ENCODE assay signal across 10 cellular contexts in the genomic region with DNA sequence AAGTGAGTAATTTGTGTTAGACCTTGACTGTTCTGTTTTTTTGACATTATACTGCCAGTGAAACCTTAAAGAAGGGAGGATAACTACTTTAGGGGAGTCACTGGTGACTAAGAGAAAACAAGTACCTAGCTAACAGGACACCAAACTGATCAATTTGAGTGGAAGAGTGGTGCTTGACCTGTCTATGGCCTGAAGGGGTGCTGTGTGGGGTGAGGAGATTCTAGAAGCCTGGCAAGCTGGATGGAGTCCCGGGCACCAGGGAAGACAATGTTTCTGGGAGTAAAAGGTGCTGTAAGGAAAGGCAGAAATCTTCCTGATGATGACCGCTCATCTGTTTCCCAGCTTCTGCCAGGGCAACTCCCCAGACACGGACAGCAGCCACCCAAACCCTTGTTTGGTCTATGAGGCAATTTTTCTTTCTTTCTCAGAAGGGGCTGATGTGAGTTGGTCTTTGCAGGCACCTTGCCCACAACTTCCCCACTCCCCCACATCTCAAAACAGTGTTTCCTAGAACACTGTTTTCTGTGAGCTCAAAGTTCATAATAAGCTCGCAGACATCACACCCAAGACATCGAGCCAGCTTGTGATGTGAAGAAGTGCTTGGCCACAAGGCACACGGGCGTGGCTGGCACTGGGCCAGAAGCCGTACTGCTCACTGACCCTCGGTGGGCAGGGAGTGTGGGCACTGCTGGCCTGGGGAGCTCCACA. TPM values are rescaled to one million over a fixed set of nuclear protein-coding genes. Genes with fewer than 3 reads are reported as not detected.
DNase-seq lines count a peak whose midpoint lies in the region; ATAC-seq and TF ChIP-seq lines count a peak whose summit lies in the region.
"Had no signal": no experiment of that assay in that cellular context is flagged by ENCODE, and none has a peak within 500 bp of the region (broad histone marks: within the 10 kb centered on the region; RNA-seq: fewer than 3 reads in every experiment).

No MANE protein-coding gene starts in this region.

- ATAC-seq in HG03354 (IDR thresholded peaks at IDR 0.05; ENCODE audit: poor library complexity, severe bottlenecking, unreplicated experiment): peak; percentile 35
- peak; percentile 36 to 37 for ATAC-seq in activated CD4-positive, CD25-positive, alpha-beta regulatory T cell treated with anti-CD3 and anti-CD28 coated beads, Interleukin-2, amount 50 U/mL, for 24 hours
- ATAC-seq in HG03469 (IDR thresholded peaks at IDR 0.05; ENCODE audit: unreplicated experiment): no peak
- ATAC-seq in GM19463 (IDR thresholded peaks at IDR 0.05; ENCODE audit: unreplicated experiment): no peak
- no peak for ATAC-seq in GM19023 (IDR thresholded peaks at IDR 0.05; ENCODE audit: unreplicated experiment)

- H3K79me1 ChIP-seq in trophoblast cell (ENCODE audit: low read length): no peaks in the 10 kb centered on the region

- no peak overlapping the region for H2AK5ac ChIP-seq in trophoblast cell (ENCODE audit: low read length)

- no peak overlapping the region for H3K9ac ChIP-seq in trophoblast cell (ENCODE audit: low read length)

- H3K36me3 ChIP-seq in trophoblast cell (ENCODE audit: control insufficient read depth in 1 of 2, insufficient read depth in 2 of 2, low read length in 2 of 2): no peaks in the 10 kb centered on the region
- H3K36me3 ChIP-seq: SJSA1 had no signal

- H3K23ac ChIP-seq in trophoblast cell (ENCODE audit: low read length): no peak overlapping the region

- H4K8ac ChIP-seq in trophoblast cell (ENCODE audit: low read depth, low read length): no peak overlapping the region

- WGBS in trophoblast cell (ENCODE audit: extremely low coverage, insufficient coverage, insufficient read length): no CpG with 5 or more reads among the region's 9 CpGs

- no peak overlapping the region for H4K91ac ChIP-seq in trophoblast cell (ENCODE audit: low read depth, low read length)

- H3K4me3 ChIP-seq in fibroblast of pulmonary artery (replicated peaks; ENCODE audit: low read depth, low read length) (no peak overlapping the region), trophoblast cell (ENCODE audit: low read depth, low read length) (no peak overlapping the region)
- H3K4me3 ChIP-seq: SJSA1 had no signal

- no peaks in the 10 kb centered on the region for H3K27me3 ChIP-seq in trophoblast cell (ENCODE audit: insufficient read depth, low read length)
- H3K27me3 ChIP-seq: SJSA1 had no signal

- no peak overlapping the region for H3K18ac ChIP-seq in trophoblast cell (ENCODE audit: low read length)

- no peak overlapping the region for H2BK120ac ChIP-seq in trophoblast cell (ENCODE audit: insufficient read depth, low read length, poor library complexity)

- no peak overlapping the region for H2BK12ac ChIP-seq in trophoblast cell (ENCODE audit: low read length)

- H4K12ac ChIP-seq in trophoblast cell (ENCODE audit: low read depth, low read length): no peak overlapping the region

- TF ChIP-seq CTCF in fibroblast of pulmonary artery (IDR thresholded peaks at IDR 0.05; ENCODE audit: low read length, missing control alignments): peak; percentile 7

- no peak overlapping the region for H2BK5ac ChIP-seq in trophoblast cell (ENCODE audit: low read depth, low read length, poor library complexity)

- peak; percentile 16 for DNase-seq in fibroblast of pulmonary artery (ENCODE audit: low read depth)
- peak; percentile 24 for DNase-seq in stimulated activated CD8-positive, alpha-beta memory T cell treated with anti-CD3 and anti-CD28 coated beads, Interleukin-4, amount 100 ng/mL, for 24 hours (ENCODE audit: low read depth)
- DNase-seq in trophoblast cell: no peak

- H2AFZ ChIP-seq in trophoblast cell (ENCODE audit: insufficient read depth, low read length, poor library complexity): no peak overlapping the region

- H3K27ac ChIP-seq in trophoblast cell (ENCODE audit: low read depth, low read length): no peak overlapping the region
- H3K27ac ChIP-seq: epithelial cell of prostate had no signal

- no peak overlapping the region for H3K14ac ChIP-seq in trophoblast cell (ENCODE audit: low read length)

- H3K4me1 ChIP-seq in trophoblast cell (ENCODE audit: control insufficient read depth in 1 of 2, insufficient read depth in 2 of 2, low read length in 2 of 2): peaks cover 7 to 13% of the 10 kb centered on the region in 2 experiments

- H3K79me2 ChIP-seq in trophoblast cell (ENCODE audit: control insufficient read depth, insufficient read depth, low read length, poor library complexity): no peaks in the 10 kb centered on the region

- H3K4ac ChIP-seq in trophoblast cell (ENCODE audit: low read depth, low read length): no peak overlapping the region

- no peaks in the 10 kb centered on the region for H3K9me3 ChIP-seq in trophoblast cell (ENCODE audit: insufficient read depth, low read depth, low read length)
- H3K9me3 ChIP-seq: SJSA1 had no signal

- H3K4me2 ChIP-seq in trophoblast cell (ENCODE audit: low read length): no peak overlapping the region

RNA-seq across cellular contexts. Expression of a gene that starts 4.6 kb away (rescaled TPM):
- polyA plus RNA-seq in trophoblast cell (2013): 0.34 and 0.43 TPM in 2 replicates

Comparison
In these comparisons a context has a peak if more than half of its experiments do, and no peak if none do; other contexts are left out.
1. ATAC-seq: peak in HG03354 (single experiment) and activated CD4-positive, CD25-positive, alpha-beta regulatory T cell treated with anti-CD3 and anti-CD28 coated beads, Interleukin-2, amount 50 U/mL, for 24 hours (2 of 2); none in HG03469 (single experiment), GM19463 (single experiment) and GM19023 (single experiment).
2. DNase-seq: peak in fibroblast of pulmonary artery (single experiment) and stimulated activated CD8-positive, alpha-beta memory T cell treated with anti-CD3 and anti-CD28 coated beads, Interleukin-4, amount 100 ng/mL, for 24 hours (single experiment); none in trophoblast cell (0 of 2).